In genomic region chr7:87933605-87933952, GRCh38 we compare ENCODE assay signal across 7 cellular contexts. TPM values are rescaled to one million over a fixed set of nuclear protein-coding genes. Genes with fewer than 3 reads are reported as not detected.
DNase-seq lines count a peak whose midpoint lies in the region; ATAC-seq and TF ChIP-seq lines count a peak whose summit lies in the region.

No MANE protein-coding gene starts in this region.

- no peaks in the 10 kb centered on the region for H4K20me1 ChIP-seq in mammary epithelial cell (ENCODE audit: insufficient read depth, low read length)

- H3K9me3 ChIP-seq in mammary epithelial cell (replicated peaks; ENCODE audit: insufficient read depth, low read length): no peaks in the 10 kb centered on the region

- H3K27me3 ChIP-seq in mammary epithelial cell (ENCODE audit: insufficient read depth, low read length): peaks cover 3% of the 10 kb centered on the region

- H3K9ac ChIP-seq in mammary epithelial cell (ENCODE audit: insufficient read depth, low read length): no peak overlapping the region

- in situ Hi-C loops in mammary epithelial cell (cut with MboI; ENCODE audit: low sequenced_read_pairs in 2 of 2): no loop called here

- H3K27ac Mint-ChIP-seq in natural killer cell treated with Interleukin-12 subunit alpha and Interleukin-12 subunit beta and Interleukin-15 and Interleukin-18, amount 100 ng/mL, for 72 hours: no peak overlapping the region

- peak overlapping the region in 2 of 3 experiments; percentile 49 to 61 for H3K4me3 ChIP-seq in mammary epithelial cell (replicated peaks in 1 of 3; ENCODE audit: insufficient read depth in 1 of 3, low read depth in 2 of 3, low read length in 3 of 3)

- no peaks in the 10 kb centered on the region for H3K36me3 Mint-ChIP-seq in natural killer cell treated with Interleukin-12 subunit alpha and Interleukin-12 subunit beta and Interleukin-15 and Interleukin-18, amount 100 ng/mL, for 72 hours

- H3K27me3 Mint-ChIP-seq in natural killer cell treated with Interleukin-12 subunit alpha and Interleukin-12 subunit beta and Interleukin-15 and Interleukin-18, amount 100 ng/mL, for 72 hours: peaks cover 14 to 19% of the 10 kb centered on the region in 2 donors

- peaks cover 0 to 6% of the 10 kb centered on the region in 2 donors for H3K4me1 Mint-ChIP-seq in natural killer cell treated with Interleukin-12 subunit alpha and Interleukin-12 subunit beta and Interleukin-15 and Interleukin-18, amount 100 ng/mL, for 72 hours (ENCODE audit: low read depth in 2 of 2)

- ATAC-seq in GM19395 (IDR thresholded peaks at IDR 0.05; ENCODE audit: unreplicated experiment) (peak; percentile 18), HG03432 (IDR thresholded peaks at IDR 0.05; ENCODE audit: unreplicated experiment) (peak; percentile 16), HG02852 (IDR thresholded peaks at IDR 0.05; ENCODE audit: unreplicated experiment) (no peak)
- ATAC-seq in natural killer cell treated with Interleukin-12 subunit alpha and Interleukin-12 subunit beta and Interleukin-15 and Interleukin-18, amount 100 ng/mL, for 72 hours: no peak
- ATAC-seq in activated CD4-positive, CD25-positive, alpha-beta regulatory T cell treated with anti-CD3 and anti-CD28 coated beads, Interleukin-2, amount 50 U/mL, for 24 hours: no peak

- intact Hi-C loops in mammary epithelial cell (cut with micrococcal nuclease): no loop called here

- dilution Hi-C loops in mammary epithelial cell (cut with HindIII; ENCODE audit: low sequenced_read_pairs): no loop called here

- H3K4me3 Mint-ChIP-seq in natural killer cell treated with Interleukin-12 subunit alpha and Interleukin-12 subunit beta and Interleukin-15 and Interleukin-18, amount 100 ng/mL, for 72 hours: peak overlapping the region; percentile 84

- H3K36me3 ChIP-seq in mammary epithelial cell (ENCODE audit: insufficient read depth, low read length): no peaks in the 10 kb centered on the region

- BruUV-seq in mammary epithelial cell (replicated peaks; lab: Mats Ljungman, UMichigan): no TSS peak

- H3K27ac ChIP-seq in mammary epithelial cell (ENCODE audit: insufficient read depth, low read depth, low read length): no peak overlapping the region

- H3K4me2 ChIP-seq in mammary epithelial cell (ENCODE audit: insufficient read depth, low read depth, low read length): peak overlapping the region; percentile 98

- TF ChIP-seq CTCF in mammary epithelial cell (conservative IDR thresholded peaks at IDR 0.05 in 1 of 2, IDR thresholded peaks at IDR 0.05 in 1 of 2; ENCODE audit: extremely low read depth in 1 of 2, insufficient read depth in 1 of 2, low read depth in 1 of 2, low read length in 2 of 2): no peak

- no peaks in the 10 kb centered on the region for H3K79me2 ChIP-seq in mammary epithelial cell (ENCODE audit: insufficient read depth, low read length)

- 39% methylated on average over 3 of the region's 9 CpGs for WGBS in mammary epithelial cell (ENCODE audit: low coverage, missing lambda C conversion rate)

- DNase-seq in mammary epithelial cell (no peak), COLO829 (ENCODE audit: low spot score) (no peak)
- DNase-seq in natural killer cell treated with Interleukin-12 subunit alpha and Interleukin-12 subunit beta and Interleukin-15 and Interleukin-18, amount 100 ng/mL, for 72 hours (ENCODE audit: low spot score): no peak

- H3K4me1 ChIP-seq in mammary epithelial cell (ENCODE audit: insufficient read depth, low read length): peaks cover 10% of the 10 kb centered on the region

- H3K9me3 Mint-ChIP-seq in natural killer cell treated with Interleukin-12 subunit alpha and Interleukin-12 subunit beta and Interleukin-15 and Interleukin-18, amount 100 ng/mL, for 72 hours: no peaks in the 10 kb centered on the region

- peak overlapping the region; percentile 89 for H2AFZ ChIP-seq in mammary epithelial cell (ENCODE audit: low read depth, low read length)

- CTCF ChIA-PET in mammary epithelial cell (lab: Charles Lee; ENCODE audit: low non-redundant PET): no interaction called here

RNA-seq across cellular contexts. Expression of gene ADAM22, which starts 0.5 kb away (rescaled TPM):
- total RNA-seq in mammary epithelial cell: under 1 TPM; 0.33 to 0.67 TPM
- polyA plus RNA-seq in mammary epithelial cell: 0.06 TPM
- not detected for polyA minus RNA-seq in mammary epithelial cell
- 1 to 10 TPM in 1 of 2 donors, under 1 TPM in 1; 0.29 to 1.9 TPM for total RNA-seq in natural killer cell treated with Interleukin-12 subunit alpha and Interleukin-12 subunit beta and Interleukin-15 and Interleukin-18, amount 100 ng/mL, for 72 hours

RNA-seq across cellular contexts. Expression of gene DBF4, which starts 57.3 kb away (rescaled TPM):
- total RNA-seq in mammary epithelial cell: 10 to 100 TPM; 11.2 to 29.3 TPM
- polyA plus RNA-seq in mammary epithelial cell: 8.2 TPM
- 3.5 TPM for polyA minus RNA-seq in mammary epithelial cell
- total RNA-seq in natural killer cell treated with Interleukin-12 subunit alpha and Interleukin-12 subunit beta and Interleukin-15 and Interleukin-18, amount 100 ng/mL, for 72 hours: 10 to 100 TPM; 40.6 to 64.2 TPM

RNA-seq across cellular contexts. Expression of gene SLC25A40, which starts 57.4 kb away (rescaled TPM):
- 10 to 100 TPM in 1 of 2 donors, 1 to 10 TPM in 1; 9.5 to 14.1 TPM for total RNA-seq in mammary epithelial cell
- polyA plus RNA-seq in mammary epithelial cell: 6.5 TPM
- 9.8 TPM for polyA minus RNA-seq in mammary epithelial cell
- total RNA-seq in natural killer cell treated with Interleukin-12 subunit alpha and Interleukin-12 subunit beta and Interleukin-15 and Interleukin-18, amount 100 ng/mL, for 72 hours: 10 to 100 TPM; 27.7 to 37.8 TPM

Comparison
In these comparisons a context has a peak if more than half of its experiments do, and no peak if none do; other contexts are left out.
1. ATAC-seq: peak in GM19395 (single experiment) and HG03432 (single experiment); none in natural killer cell treated with Interleukin-12 subunit alpha and Interleukin-12 subunit beta and Interleukin-15 and Interleukin-18, amount 100 ng/mL, for 72 hours (0 of 2), activated CD4-positive, CD25-positive, alpha-beta regulatory T cell treated with anti-CD3 and anti-CD28 coated beads, Interleukin-2, amount 50 U/mL, for 24 hours (0 of 2) and HG02852 (single experiment).